Comparison of ENCODE assay signal across 2 cellular contexts in genomic region chr1:31282426-31282825, GRCh38. TPM values are rescaled to one million over a fixed set of nuclear protein-coding genes. Genes with fewer than 3 reads are reported as not detected.
"Had no signal": no experiment of that assay in that cellular context is flagged by ENCODE, and none has a peak within 500 bp of the region (broad histone marks: within the 10 kb centered on the region; RNA-seq: fewer than 3 reads in every experiment).

No MANE protein-coding gene starts in this region.

RNA-seq across cellular contexts. Expression of gene NKAIN1, which starts 42.7 kb away (rescaled TPM):
- total RNA-seq: HT-29 had no signal
- polyA plus RNA-seq: IgD-negative memory B cell had no signal
